18 cellular contexts compared by ENCODE assay signal in the genomic region with DNA sequence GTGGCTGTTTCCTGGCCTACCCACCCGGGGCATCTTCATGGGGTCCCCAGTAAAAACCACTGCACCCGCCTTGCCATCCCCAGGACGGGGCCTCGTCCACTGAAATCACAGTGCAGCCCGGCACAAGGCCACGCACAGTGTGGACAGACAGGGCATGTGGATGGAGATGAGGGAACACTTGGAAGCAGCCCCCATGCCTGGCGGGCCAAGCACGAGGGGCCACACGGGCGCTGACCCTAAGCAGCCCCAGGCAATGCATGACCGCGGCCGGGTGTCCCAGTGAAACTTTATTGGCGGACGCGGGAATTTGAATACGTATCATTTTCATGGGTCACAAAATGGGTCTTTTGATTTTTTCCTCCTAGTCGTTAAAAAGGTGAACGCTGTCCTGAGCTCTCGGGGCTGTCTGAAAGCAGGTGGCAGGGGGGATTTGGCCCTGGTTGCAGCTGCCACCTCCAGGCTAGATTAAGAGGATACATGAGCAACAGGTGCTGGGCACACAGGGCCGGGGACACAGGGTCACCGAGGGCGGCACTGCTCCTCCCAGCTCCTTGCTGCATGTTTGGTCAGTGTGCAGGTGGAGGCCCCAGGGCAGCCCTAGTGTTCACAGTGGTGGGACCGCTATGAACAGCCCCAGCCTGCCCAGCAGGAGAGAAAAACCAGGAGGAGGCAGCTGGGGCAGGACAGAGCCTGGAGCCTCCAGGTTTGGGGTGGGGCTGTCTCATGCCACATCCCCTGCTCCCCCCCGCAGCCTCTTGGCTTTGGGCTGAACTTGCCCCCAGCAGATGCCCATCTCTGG.
DNase-seq lines count a peak whose midpoint lies in the region; ATAC-seq and TF ChIP-seq lines count a peak whose summit lies in the region.
"Had no signal": no experiment of that assay in that cellular context is flagged by ENCODE, and none has a peak within 500 bp of the region (broad histone marks: within the 10 kb centered on the region; RNA-seq: fewer than 3 reads in every experiment).

No MANE protein-coding gene starts in this region.

- H3K4me3 ChIP-seq in cardiac muscle cell (no peak overlapping the region), Panc1 (ENCODE audit: low read depth in 2 of 2, low read length in 2 of 2) (no peak overlapping the region), skeletal muscle tissue (ENCODE audit: low read length in 3 of 3) (no peak overlapping the region)

- no peak for DNase-seq in cardiac muscle cell (ENCODE audit: low read depth in 1 of 2, low spot score in 1 of 2)
- DNase-seq in left cardiac atrium = no peak
- no peak for DNase-seq in Panc1 (ENCODE audit: low read depth, low spot score)
- DNase-seq in myocyte (ENCODE audit: low read depth) = peak; percentile 91
- no peak for DNase-seq in NCI-H1694 treated with DMSO at 0.1 percent for 48 hours (lab: John Stamatoyannopoulos, UW)
- DNase-seq: BE2C, DMS53, GDM1, GOT3, HCEC 1CT, NCI-H1105, NCI-H1694, NCI-H446, NCI-H526, SHP77 treated with DMSO at 0.1 percent for 48 hours had no signal

- H3K27ac ChIP-seq in cardiac muscle cell (peak overlapping the region; percentile 71), Panc1 (ENCODE audit: low read length) (no peak overlapping the region), skeletal muscle tissue (ENCODE audit: low read depth, low read length) (peak overlapping the region; percentile 73)

- POLR2A ChIA-PET in Panc1 (lab: Charles Lee) = no interaction called here

- H3K36me3 ChIP-seq in cardiac muscle cell (no peaks in the 10 kb centered on the region), Panc1 (ENCODE audit: control insufficient read depth, insufficient read depth, low read length) (no peaks in the 10 kb centered on the region), skeletal muscle tissue (ENCODE audit: control insufficient read depth in 3 of 3, insufficient read depth in 3 of 3, low read length in 3 of 3) (peaks cover 27 to 33% (median 32%) of the 10 kb centered on the region in 3 donors)
- H3K36me3 ChIP-seq: BE2C had no signal

- intact Hi-C loops in left cardiac atrium (cut with DNase I) = no loop called here
- intact Hi-C loops in Panc1 (cut with micrococcal nuclease; ENCODE audit: unreplicated experiment) = no loop called here

- peak overlapping the region in 2 of 3 donors; percentile 14 to 54 for H3K9ac ChIP-seq in skeletal muscle tissue (ENCODE audit: low read depth in 1 of 3, low read length in 3 of 3)

- CTCF ChIA-PET in Panc1 (lab: Charles Lee) = interaction anchor here (0.6 kb wide), 1 partner anchor 68 kb away, joined by 8 read pairs; no protein-coding TSS in a partner anchor

- TF ChIP-seq CTCF in cardiac muscle cell (IDR thresholded peaks at IDR 0.05; ENCODE audit: low read depth, low read length) (no peak), Panc1 (IDR thresholded peaks at IDR 0.05) (no peak)

- ATAC-seq in left cardiac atrium (no peak), Panc1 (peak; percentile 28; the same call in 1 of the 2 replicates), HG03520 (IDR thresholded peaks at IDR 0.05; ENCODE audit: unreplicated experiment) (no peak)
- ATAC-seq: SK-N-SH treated with all-trans-retinoic acid at 6 μM for 48 hours had no signal

- BruUV-seq in Panc1 (replicated peaks; lab: Mats Ljungman, UMichigan) = no TSS peak

- H3K4me1 ChIP-seq in cardiac muscle cell (ENCODE audit: low read depth) = no peaks in the 10 kb centered on the region
- peaks cover 18% of the 10 kb centered on the region for H3K4me1 ChIP-seq in Panc1 (ENCODE audit: control insufficient read depth, insufficient read depth, low read length)
- peaks cover 0 to 65% (median 35%) of the 10 kb centered on the region in 3 donors for H3K4me1 ChIP-seq in skeletal muscle tissue (ENCODE audit: control insufficient read depth in 3 of 3, insufficient read depth in 3 of 3, low read length in 3 of 3)
- H3K4me1 ChIP-seq: BE2C had no signal

- H3K27me3 ChIP-seq in cardiac muscle cell (no peaks in the 10 kb centered on the region), Panc1 (ENCODE audit: control insufficient read depth, insufficient read depth, low read length) (no peaks in the 10 kb centered on the region), skeletal muscle tissue (ENCODE audit: control insufficient read depth in 3 of 3, insufficient read depth in 3 of 3, low read length in 3 of 3) (peaks cover 0 to 3% (median under 1%) of the 10 kb centered on the region in 3 donors)
- H3K27me3 ChIP-seq: BE2C had no signal

- H3K9me3 ChIP-seq in cardiac muscle cell (ENCODE audit: low read depth) = no peaks in the 10 kb centered on the region
- H3K9me3 ChIP-seq in Panc1 (ENCODE audit: control insufficient read depth, insufficient read depth, low read depth, low read length) = no peaks in the 10 kb centered on the region
- H3K9me3 ChIP-seq in skeletal muscle tissue (ENCODE audit: control insufficient read depth in 3 of 3, low read length in 3 of 3) = peaks cover 0 to 3% (median 3%) of the 10 kb centered on the region in 3 donors
- H3K9me3 ChIP-seq: BE2C had no signal

- in situ Hi-C loops in Panc1 (cut with HindIII; ENCODE audit: low pct_unique_long_range_greater_than_20kb, low sequenced_read_pairs) = no loop called here
